ENCODE assay signal across 11 cellular contexts in the genomic region with DNA sequence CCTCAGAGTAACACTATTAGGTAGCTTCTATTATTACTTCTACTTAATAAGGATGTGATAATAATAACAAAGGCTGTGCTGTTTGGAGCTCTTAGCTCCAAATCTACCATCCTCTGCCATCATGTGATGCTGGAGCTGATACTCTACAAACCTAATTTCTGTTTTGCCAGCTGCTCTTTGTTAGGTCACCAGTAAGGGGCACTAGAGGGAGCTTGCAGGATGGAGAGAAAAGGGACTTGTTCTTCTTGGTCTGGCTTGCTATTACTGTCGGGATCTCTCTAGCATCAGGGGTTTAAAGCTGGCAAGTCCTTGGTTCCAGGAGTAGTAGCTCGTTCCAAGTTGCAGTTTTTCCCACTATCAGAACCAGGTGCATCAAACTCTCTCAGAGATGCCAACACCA.
DNase-seq lines count a peak whose midpoint lies in the region; ATAC-seq and TF ChIP-seq lines count a peak whose summit lies in the region.
"Had no signal": no experiment of that assay in that cellular context is flagged by ENCODE, and none has a peak within 500 bp of the region (broad histone marks: within the 10 kb centered on the region; RNA-seq: fewer than 3 reads in every experiment).

No MANE protein-coding gene starts in this region.

- H3K36me3 Mint-ChIP-seq in endothelial cell (ENCODE audit: low read depth, unreplicated experiment) (no peaks in the 10 kb centered on the region), nephron progenitor cell (ENCODE audit: low read depth) (no peaks in the 10 kb centered on the region)
- no peaks in the 10 kb centered on the region for H3K36me3 Mint-ChIP-seq in activated CD4-positive, alpha-beta memory T cell treated with anti-CD3 and anti-CD28 coated beads, Interleukin-2, amount 10 ng/mL, durations not matched to agents 7 days and 5 days (ENCODE audit: low read depth)

- H3K79me2 ChIP-seq in Loucy (ENCODE audit: insufficient read depth, low read length) = no peaks in the 10 kb centered on the region

- no peaks in the 10 kb centered on the region for H4K20me1 ChIP-seq in Loucy (ENCODE audit: insufficient read depth, low read length, poor library complexity, severe bottlenecking)

- peaks cover 9% of the 10 kb centered on the region for H3K27me3 Mint-ChIP-seq in endothelial cell (ENCODE audit: unreplicated experiment)
- no peaks in the 10 kb centered on the region for H3K27me3 Mint-ChIP-seq in nephron progenitor cell (ENCODE audit: low read depth, poor library complexity)
- peaks cover 2% of the 10 kb centered on the region for H3K27me3 Mint-ChIP-seq in activated CD4-positive, alpha-beta memory T cell treated with anti-CD3 and anti-CD28 coated beads, Interleukin-2, amount 10 ng/mL, durations not matched to agents 7 days and 5 days

- peak; percentile 5 for TF ChIP-seq CTCF in GM12865 (IDR thresholded peaks at IDR 0.05; ENCODE audit: insufficient read depth, low read depth, low read length, missing control alignments)
- TF ChIP-seq CTCF in Loucy (conservative IDR thresholded peaks at IDR 0.05; ENCODE audit: low read length) = peak; percentile 74
- TF ChIP-seq CTCF in endothelial cell (IDR thresholded peaks at IDR 0.05; ENCODE audit: unreplicated experiment) = no peak
- peak; percentile 33 for TF ChIP-seq CTCF in nephron progenitor cell (IDR thresholded peaks at IDR 0.05)
- no peak for TF ChIP-seq CTCF in spleen (IDR thresholded peaks at IDR 0.05 in 8 of 11, conservative IDR thresholded peaks at IDR 0.05 in 3 of 11)

- ATAC-seq in HG02623 (IDR thresholded peaks at IDR 0.05; ENCODE audit: unreplicated experiment) = no peak

- no peaks in the 10 kb centered on the region; the same call in 1 of the 2 replicates for H3K36me3 ChIP-seq in Loucy (ENCODE audit: insufficient read depth, low read length)
- no peaks in the 10 kb centered on the region for H3K36me3 ChIP-seq in spleen
- H3K36me3 ChIP-seq: thyroid gland had no signal

- H3K9ac ChIP-seq in Loucy (ENCODE audit: low read depth, low read length, poor library complexity, severe bottlenecking) = peak overlapping the region; percentile 66

- no peaks in the 10 kb centered on the region for H3K9me3 ChIP-seq in Loucy (ENCODE audit: insufficient read depth, low read depth, low read length)
- H3K9me3 ChIP-seq in spleen = peaks cover 0 to 4% (median 0%) of the 10 kb centered on the region in 8 donors
- H3K9me3 ChIP-seq: thyroid gland had no signal

- no peaks in the 10 kb centered on the region for H3K27me3 ChIP-seq in Loucy (ENCODE audit: insufficient read depth, low read length, poor library complexity, severe bottlenecking)
- peaks cover 0 to 17% (median 0%) of the 10 kb centered on the region in 7 donors for H3K27me3 ChIP-seq in spleen (replicated peaks in 1 of 7)
- H3K27me3 ChIP-seq: thyroid gland had no signal

- peaks cover 1% of the 10 kb centered on the region; the same call in 1 of the 2 replicates for H3F3A ChIP-seq in Loucy (ENCODE audit: low read depth)

- peaks cover 19% of the 10 kb centered on the region for H3K4me1 ChIP-seq in Loucy (ENCODE audit: insufficient read depth, low read length, poor library complexity, severe bottlenecking)
- peaks cover 0 to 14% (median 2%) of the 10 kb centered on the region in 6 donors for H3K4me1 ChIP-seq in spleen

- H2AFZ ChIP-seq in Loucy (ENCODE audit: low read length) = peak overlapping the region; percentile 67

- H3K4me3 ChIP-seq in GM12865 (ENCODE audit: low read depth, low read length) (no peak overlapping the region), Loucy (ENCODE audit: low read length, poor library complexity, severe bottlenecking) (peak overlapping the region; percentile 58), spleen (no peak overlapping the region)
- H3K4me3 ChIP-seq: thyroid gland had no signal

- H3K9me3 Mint-ChIP-seq in endothelial cell (ENCODE audit: unreplicated experiment) = no peaks in the 10 kb centered on the region
- H3K9me3 Mint-ChIP-seq in nephron progenitor cell = peaks cover 7% of the 10 kb centered on the region
- no peaks in the 10 kb centered on the region for H3K9me3 Mint-ChIP-seq in activated CD4-positive, alpha-beta memory T cell treated with anti-CD3 and anti-CD28 coated beads, Interleukin-2, amount 10 ng/mL, durations not matched to agents 7 days and 5 days

- peak overlapping the region; percentile 81 for H3K4me2 ChIP-seq in Loucy (ENCODE audit: low read depth, low read length, poor library complexity, severe bottlenecking)

- TF ChIP-seq POLR2A in spleen (IDR thresholded peaks at IDR 0.05) = no peak

- POLR2A ChIA-PET in activated CD4-positive, alpha-beta memory T cell treated with anti-CD3 and anti-CD28 coated beads, Interleukin-2, amount 10 ng/mL, durations not matched to agents 7 days and 5 days (lab: Charles Lee) = no interaction called here

- peak overlapping the region; percentile 47 for H3K4me3 Mint-ChIP-seq in endothelial cell (ENCODE audit: unreplicated experiment)
- no peak overlapping the region for H3K4me3 Mint-ChIP-seq in nephron progenitor cell
- H3K4me3 Mint-ChIP-seq in activated CD4-positive, alpha-beta memory T cell treated with anti-CD3 and anti-CD28 coated beads, Interleukin-2, amount 10 ng/mL, durations not matched to agents 7 days and 5 days = no peak overlapping the region

- no peak overlapping the region for H3K27ac ChIP-seq in spleen
- H3K27ac ChIP-seq: thyroid gland had no signal

- H3K9me2 ChIP-seq in Loucy (replicated peaks; ENCODE audit: low read depth, low read length) = no peaks in the 10 kb centered on the region

- H3K4me1 Mint-ChIP-seq in endothelial cell (ENCODE audit: unreplicated experiment) (peaks cover 28% of the 10 kb centered on the region), nephron progenitor cell (peaks cover 20% of the 10 kb centered on the region)
- no peaks in the 10 kb centered on the region for H3K4me1 Mint-ChIP-seq in activated CD4-positive, alpha-beta memory T cell treated with anti-CD3 and anti-CD28 coated beads, Interleukin-2, amount 10 ng/mL, durations not matched to agents 7 days and 5 days

- 33 to 48% (median 37%) methylated on average over 2 of the region's 2 CpGs for WGBS in spleen, 5 donors

- intact Hi-C loops in spleen (cut with DNase I; ENCODE audit: low total_unique reads) = no loop called here

- DNase-seq in GM12865 (ENCODE audit: low read depth) (no peak), endothelial cell (ENCODE audit: low spot score) (peak; percentile 37), nephron progenitor cell (no peak), spleen (no peak), superior temporal gyrus (ENCODE audit: extremely low spot score) (no peak)
- no peak for DNase-seq in activated CD4-positive, alpha-beta memory T cell treated with anti-CD3 and anti-CD28 coated beads, Interleukin-2, amount 10 ng/mL, durations not matched to agents 7 days and 5 days
- DNase-seq: amniotic stem cell, NCI-H226, thyroid gland had no signal

- CTCF ChIA-PET in activated CD4-positive, alpha-beta memory T cell treated with anti-CD3 and anti-CD28 coated beads, Interleukin-2, amount 10 ng/mL, durations not matched to agents 7 days and 5 days (lab: Charles Lee) = interaction anchor here (0.5 to 1.7 kb wide), 5 partner anchors 12 to 526 kb away, joined by 3 to 5 read pairs (median 3); no protein-coding TSS in a partner anchor

- H3K27ac Mint-ChIP-seq in endothelial cell (ENCODE audit: unreplicated experiment) (peak overlapping the region; percentile 97), nephron progenitor cell (peak overlapping the region; percentile 23)
- H3K27ac Mint-ChIP-seq in activated CD4-positive, alpha-beta memory T cell treated with anti-CD3 and anti-CD28 coated beads, Interleukin-2, amount 10 ng/mL, durations not matched to agents 7 days and 5 days = no peak overlapping the region

Comparison
In these comparisons a context has a peak if more than half of its experiments do, and no peak if none do; other contexts are left out.
1. CTCF ChIP-seq: peak in GM12865 (single experiment), Loucy (single experiment) and nephron progenitor cell (single experiment); none in endothelial cell (single experiment) and spleen (0 of 11).